12 cellular contexts compared by ENCODE assay signal in the genomic region with DNA sequence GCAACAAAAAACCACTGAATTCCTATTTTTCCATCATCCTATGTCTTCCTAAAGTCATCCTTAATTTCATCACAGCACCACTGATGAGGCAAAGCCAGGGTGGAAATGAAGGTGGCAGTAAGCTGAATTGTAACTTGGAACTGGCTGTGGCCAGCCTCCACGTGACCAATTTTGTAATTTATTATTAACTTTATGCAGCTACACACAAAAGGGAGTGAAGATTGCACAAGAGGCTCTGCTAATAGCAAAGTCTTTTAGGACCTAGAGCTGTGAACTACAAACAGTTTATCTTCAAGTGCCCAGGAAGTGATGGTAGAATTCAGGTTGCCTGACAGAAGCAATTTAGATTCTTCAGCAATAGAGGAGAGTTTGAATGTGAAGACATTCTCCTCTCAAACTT.
A peak's percentile ranks its signal among the peaks of the same experiment; 100 is the strongest.
DNase-seq lines count a peak whose midpoint lies in the region; ATAC-seq, FAIRE-seq and TF ChIP-seq lines count a peak whose summit lies in the region.
"Had no signal": no experiment of that assay in that cellular context is flagged by ENCODE, and none has a peak within 500 bp of the region (broad histone marks: within the 10 kb centered on the region; RNA-seq: fewer than 3 reads in every experiment).

No MANE protein-coding gene starts in this region.

- H3K9me3 ChIP-seq in HepG2 (ENCODE audit: low read length) (no peaks in the 10 kb centered on the region), adrenal gland (replicated peaks in 1 of 3) (no peaks in the 10 kb centered on the region)

- ATAC-seq in HG02623 (IDR thresholded peaks at IDR 0.05; ENCODE audit: unreplicated experiment) (peak; percentile 6), HepG2 (no peak)
- no peak for ATAC-seq in activated naive CD4-positive, alpha-beta T cell treated with anti-CD3 and anti-CD28 coated beads, Interleukin-2, amount 50 U/mL, for 72 hours

- H3K4me3 ChIP-seq in HepG2 (replicated peaks in 1 of 3; ENCODE audit: insufficient read depth in 1 of 3, low read depth in 2 of 3, low read length in 3 of 3) (no peak overlapping the region), adrenal gland (no peak overlapping the region)
- H3K4me3 ChIP-seq: cardiac muscle cell had no signal

- TF ChIP-seq POLR2A in HepG2 (IDR thresholded peaks at IDR 0.05; ENCODE audit: insufficient read depth in 1 of 2, low read depth in 2 of 2, low read length in 2 of 2): no peak
- TF ChIP-seq POLR2A in adrenal gland (IDR thresholded peaks at IDR 0.05): no peak

- POLR2A ChIA-PET in HepG2 (lab: Yijun Ruan, JAX): no interaction called here

- no peak overlapping the region for H2AFZ ChIP-seq in HepG2 (ENCODE audit: low read length)

- in situ Hi-C loops in HepG2 (cut with HindIII; ENCODE audit: extremely low pct_ligation_motif_present, low pct_unique_long_range_greater_than_20kb): no loop called here

- H3K27me3 ChIP-seq in HepG2 (ENCODE audit: control insufficient read depth in 1 of 2, insufficient read depth in 2 of 2, low read length in 2 of 2) (no peaks in the 10 kb centered on the region), adrenal gland (peaks cover 6% of the 10 kb centered on the region)

- H3K36me3 Mint-ChIP-seq in activated naive CD4-positive, alpha-beta T cell treated with anti-CD3 and anti-CD28 coated beads, Interleukin-2, amount 50 U/mL, for 72 hours: peaks cover 0 to 20% of the 10 kb centered on the region in 2 donors
- H3K36me3 Mint-ChIP-seq in immature natural killer cell: no peaks in the 10 kb centered on the region
- H3K36me3 Mint-ChIP-seq: memory B cell had no signal

- H3K27ac ChIP-seq in HepG2 (ENCODE audit: extremely low read length, insufficient read depth, low read length): no peak overlapping the region
- H3K27ac ChIP-seq in adrenal gland: peak overlapping the region in 2 of 5 donors; percentile 35 to 57
- H3K27ac ChIP-seq: cardiac muscle cell had no signal

- peaks cover 0 to 7% of the 10 kb centered on the region in 2 donors for H3K9me3 Mint-ChIP-seq in activated naive CD4-positive, alpha-beta T cell treated with anti-CD3 and anti-CD28 coated beads, Interleukin-2, amount 50 U/mL, for 72 hours
- H3K9me3 Mint-ChIP-seq in immature natural killer cell: peaks cover 0 to 4% (median 0%) of the 10 kb centered on the region in 6 donors
- H3K9me3 Mint-ChIP-seq: memory B cell had no signal

- WGBS in HepG2 (ENCODE audit: low lambda C conversion rate): 0% methylated on average over 1 of the region's 1 CpG
- WGBS in adrenal gland, 4 donors: 32 to 45% (median 43%) methylated on average over 1 of the region's 1 CpG

- no peak for FAIRE-seq in HepG2 (lab: Jason Lieb, UNC)
- FAIRE-seq: H1 had no signal

- H3K4me3 Mint-ChIP-seq in immature natural killer cell: no peak overlapping the region
- H3K4me3 Mint-ChIP-seq: memory B cell had no signal

- H3K4me1 ChIP-seq in HepG2 (ENCODE audit: insufficient read depth, low read length) (no peaks in the 10 kb centered on the region), adrenal gland (replicated peaks in 1 of 2) (no peaks in the 10 kb centered on the region)

- CTCF ChIA-PET in HepG2 (lab: Yijun Ruan, JAX; ENCODE audit: low intra/inter-chr PET ratio, low total read pairs): no interaction called here

- H3K27me3 Mint-ChIP-seq in immature natural killer cell (ENCODE audit: low read depth in 3 of 3): peaks cover 2 to 4% (median 3%) of the 10 kb centered on the region in 3 donors

- H3K36me3 ChIP-seq in HepG2 (replicated peaks in 1 of 2; ENCODE audit: control insufficient read depth in 1 of 2, insufficient read depth in 2 of 2, low read length in 2 of 2) (no peaks in the 10 kb centered on the region), adrenal gland (replicated peaks in 1 of 2) (no peaks in the 10 kb centered on the region)
- H3K36me3 ChIP-seq: cardiac muscle cell had no signal

- DNase-seq in AG20443 (ENCODE audit: low spot score) (peak; percentile 31), HepG2 (ENCODE audit: low spot score) (no peak), immature natural killer cell (no peak), adrenal gland (no peak), NCI-H345 treated with DMSO at 0.1 percent for 48 hours (lab: John Stamatoyannopoulos, UW; ENCODE audit: unreplicated experiment) (no peak), NCI-H2081 treated with DMSO at 0.1 percent for 48 hours (lab: John Stamatoyannopoulos, UW) (no peak)
- DNase-seq in activated naive CD4-positive, alpha-beta T cell treated with anti-CD3 and anti-CD28 coated beads, Interleukin-2, amount 50 U/mL, for 72 hours (ENCODE audit: low spot score in 2 of 2): no peak
- DNase-seq: NCI-H1105 had no signal

- intact Hi-C loops in HepG2 (cut with micrococcal nuclease; ENCODE audit: unreplicated experiment) (no loop called here), adrenal gland (cut with DNase I) (no loop called here)

- no peaks in the 10 kb centered on the region for H3K4me1 Mint-ChIP-seq in immature natural killer cell
- H3K4me1 Mint-ChIP-seq: memory B cell had no signal

- no peak for TF ChIP-seq RAD21 in HepG2 (CRISPR knock-in tag; IDR thresholded peaks at IDR 0.05)

- no peak overlapping the region for H3K4me2 ChIP-seq in HepG2 (ENCODE audit: low read depth, low read length)

- BruUV-seq in HepG2 (replicated peaks; lab: Mats Ljungman, UMichigan): no TSS peak

- H3K27ac Mint-ChIP-seq in activated naive CD4-positive, alpha-beta T cell treated with anti-CD3 and anti-CD28 coated beads, Interleukin-2, amount 50 U/mL, for 72 hours: peak overlapping the region; percentile 47 to 93
- no peak overlapping the region for H3K27ac Mint-ChIP-seq in immature natural killer cell
- H3K27ac Mint-ChIP-seq: memory B cell had no signal

- TF ChIP-seq EP300 in HepG2 (IDR thresholded peaks at IDR 0.05; ENCODE audit: low read depth in 2 of 2, low read length in 2 of 2): no peak
- TF ChIP-seq EP300 in HepG2 (CRISPR knock-in tag; IDR thresholded peaks at IDR 0.05; ENCODE audit: borderline replicate concordance): no peak

- no peak overlapping the region for H3K9ac ChIP-seq in HepG2 (ENCODE audit: insufficient read depth, low read depth, low read length)

- TF ChIP-seq CTCF in HepG2 (CRISPR knock-in tag; IDR thresholded peaks at IDR 0.05): no peak
- no peak for TF ChIP-seq CTCF in adrenal gland (IDR thresholded peaks at IDR 0.05)

- no peaks in the 10 kb centered on the region for H3K79me2 ChIP-seq in HepG2 (ENCODE audit: insufficient read depth, low read length)

- no peaks in the 10 kb centered on the region for H4K20me1 ChIP-seq in HepG2 (ENCODE audit: insufficient read depth, low read length)

TF ChIP-seq in HepG2, 621 proteins besides CTCF, POLR2A, EP300 and RAD21:
- TF ChIP-seq CEBPB (IDR thresholded peaks at IDR 0.05; ENCODE audit: borderline replicate concordance, low read depth, low read length) (peak; percentile 40), ARID2 (CRISPR knock-in tag; IDR thresholded peaks at IDR 0.05; ENCODE audit: borderline replicate concordance) (no peak)

Comparison
In these comparisons a context has a peak if more than half of its experiments do, and no peak if none do; other contexts are left out.
1. H3K27ac Mint-ChIP-seq: peak in activated naive CD4-positive, alpha-beta T cell treated with anti-CD3 and anti-CD28 coated beads, Interleukin-2, amount 50 U/mL, for 72 hours (2 of 2); none in immature natural killer cell (0 of 6).